12 cellular contexts compared by ENCODE assay signal in the genomic region with DNA sequence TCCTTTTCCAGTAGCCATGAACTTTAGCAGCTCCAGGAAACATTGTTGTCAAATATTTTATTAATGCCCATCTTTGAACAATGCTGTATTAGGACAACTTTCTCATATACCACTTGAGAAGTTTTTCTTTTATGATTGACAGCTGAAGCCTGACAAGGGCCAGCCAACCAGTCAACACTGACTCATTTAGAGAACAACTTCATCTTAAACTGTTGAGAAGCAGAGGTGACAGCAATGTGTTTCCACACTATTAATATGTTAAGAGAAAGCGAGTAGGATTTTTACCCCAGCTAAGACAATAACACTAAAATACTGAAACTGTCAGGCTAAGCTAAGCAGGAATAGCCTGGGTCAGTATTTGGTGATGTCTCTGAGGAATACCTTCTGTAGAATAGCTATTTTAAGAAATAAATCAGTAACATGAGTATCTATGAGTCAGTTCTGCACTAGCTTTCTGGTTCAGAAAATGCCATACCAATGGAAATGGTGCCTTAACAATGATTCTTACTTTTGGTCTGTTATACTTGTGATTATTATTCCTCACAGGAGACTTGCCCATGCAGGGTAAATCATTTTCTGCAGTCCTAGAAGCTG.
DNase-seq lines count a peak whose midpoint lies in the region; ATAC-seq lines count a peak whose summit lies in the region.
"Had no signal": no experiment of that assay in that cellular context is flagged by ENCODE, and none has a peak within 500 bp of the region (broad histone marks: within the 10 kb centered on the region; RNA-seq: fewer than 3 reads in every experiment).

No MANE protein-coding gene starts in this region.

- DNase-seq in kidney glomerular epithelial cell (lab: John Stamatoyannopoulos, UW): peak; percentile 29
- DNase-seq in HUDEP-2 (lab: John Stamatoyannopoulos, UW; ENCODE audit: unreplicated experiment in 76 of 76): no peak
- DNase-seq in SJCRH30: no peak
- DNase-seq in NCI-H2227 treated with DMSO at 0.1 percent for 48 hours (lab: John Stamatoyannopoulos, UW): no peak
- no peak for DNase-seq in NCI-H526 treated with DMSO at 0.1 percent for 48 hours (lab: John Stamatoyannopoulos, UW)
- DNase-seq: immature natural killer cell; naive thymus-derived CD8-positive, alpha-beta T cell; NCI-H1694; PC-9 had no signal

- no peaks in the 10 kb centered on the region for H3K27me3 ChIP-seq in SJCRH30

- H3K4me3 ChIP-seq in SJCRH30: no peak overlapping the region
- H3K4me3 ChIP-seq: PC-9 had no signal

- H3K27ac ChIP-seq in SJCRH30: no peak overlapping the region
- H3K27ac ChIP-seq: PC-9 had no signal

- H3K4me1 ChIP-seq in SJCRH30: no peaks in the 10 kb centered on the region

- ATAC-seq in GM19043 (IDR thresholded peaks at IDR 0.05; ENCODE audit: low read depth, unreplicated experiment) (peak; percentile 75), HG02623 (IDR thresholded peaks at IDR 0.05; ENCODE audit: unreplicated experiment) (peak; percentile 81), HG03378 (IDR thresholded peaks at IDR 0.05; ENCODE audit: unreplicated experiment) (peak; percentile 94)
- ATAC-seq: naive thymus-derived CD8-positive, alpha-beta T cell had no signal

- H3K36me3 ChIP-seq in SJCRH30: no peaks in the 10 kb centered on the region

- no peaks in the 10 kb centered on the region for H3K9me3 ChIP-seq in SJCRH30 (replicated peaks)
